Comparison of ENCODE assay signal across 12 cellular contexts in the genomic region with DNA sequence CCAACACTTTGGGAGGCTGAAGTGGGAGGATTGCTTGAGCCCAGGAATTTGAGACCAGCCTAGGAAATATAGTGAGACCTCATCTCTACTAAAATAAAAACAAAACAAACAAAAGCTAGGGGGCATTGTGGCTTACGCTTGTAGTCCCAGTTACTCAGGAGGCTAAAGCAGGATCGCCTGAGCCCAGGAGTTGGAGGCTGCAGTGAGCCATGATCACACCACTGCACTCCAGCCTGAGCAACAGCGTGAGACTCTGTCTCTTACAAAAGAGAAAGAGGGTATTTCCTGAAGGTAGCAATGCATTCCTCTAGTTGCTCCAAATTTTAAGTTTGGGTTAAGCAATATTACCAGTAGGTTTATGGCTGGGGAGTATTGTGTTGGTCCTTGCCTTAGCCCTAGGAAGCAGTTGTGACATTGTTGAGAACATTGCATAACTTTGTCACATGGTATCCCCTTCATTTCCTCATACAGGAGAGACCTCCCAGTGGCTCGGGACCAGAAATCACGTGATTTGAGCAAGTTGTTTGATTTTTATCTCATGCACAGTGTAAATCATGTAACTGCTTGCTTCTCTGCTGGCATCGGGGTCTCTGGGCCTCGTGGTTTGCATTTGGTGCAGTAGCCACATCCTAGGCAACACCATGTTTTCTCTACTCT. TPM values are rescaled to one million over a fixed set of nuclear protein-coding genes. Genes with fewer than 3 reads are reported as not detected.
DNase-seq lines count a peak whose midpoint lies in the region; ATAC-seq, FAIRE-seq and TF ChIP-seq lines count a peak whose summit lies in the region.
"Had no signal": no experiment of that assay in that cellular context is flagged by ENCODE, and none has a peak within 500 bp of the region (broad histone marks: within the 10 kb centered on the region; RNA-seq: fewer than 3 reads in every experiment).

No MANE protein-coding gene starts in this region.

- H3K4me3 ChIP-seq in bronchial epithelial cell (ENCODE audit: low read depth, low read length) (no peak overlapping the region), mucosa of descending colon (no peak overlapping the region), aorta (ENCODE audit: low read length in 2 of 2) (no peak overlapping the region)
- H3K4me3 ChIP-seq: BLaER1 had no signal

- H3K27ac ChIP-seq in aorta (ENCODE audit: low read depth in 1 of 2, low read length in 2 of 2), result no peak overlapping the region
- H3K27ac ChIP-seq: BLaER1 had no signal

- DNase-seq in Right ventricle myocardium superior (peak; percentile 61), cardiac septum (ENCODE audit: low spot score) (no peak), bronchial epithelial cell (ENCODE audit: low read depth) (peak; percentile 18), mucosa of descending colon (peak in 1 of 3 donors; percentile 51), aorta (peak; percentile 59 to 76), OCI-M2 (lab: John Stamatoyannopoulos, UW; ENCODE audit: unreplicated experiment) (no peak), NCI-H1694 treated with DMSO at 0.1 percent for 48 hours (lab: John Stamatoyannopoulos, UW) (no peak)
- DNase-seq: activated CD4-positive, alpha-beta T cell treated with anti-CD3 and anti-CD28 coated beads, Interleukin-2, amount 50 U/mL, for 48 hours; effector CD8-positive, alpha-beta T cell; nephron progenitor cell had no signal

- 54% methylated on average over 7 of the region's 7 CpGs for WGBS in aorta, 2 donors

- intact Hi-C loops in Right ventricle myocardium superior (cut with DNase I) (no loop called here), cardiac septum (cut with DNase I) (no loop called here), mucosa of descending colon (cut with DNase I, micrococcal nuclease) (no loop called here), aorta (cut with DNase I) (no loop called here)

- H3K4me1 ChIP-seq in mucosa of descending colon (ENCODE audit: low read depth), result no peaks in the 10 kb centered on the region
- H3K4me1 ChIP-seq in aorta (ENCODE audit: control insufficient read depth in 1 of 2, insufficient read depth in 2 of 2, low read length in 2 of 2), result no peaks in the 10 kb centered on the region

- TF ChIP-seq CTCF in bronchial epithelial cell (IDR thresholded peaks at IDR 0.05; ENCODE audit: insufficient read depth, low read length, severe bottlenecking) (peak; percentile 2), mucosa of descending colon (IDR thresholded peaks at IDR 0.05) (no peak)

- H3K36me3 ChIP-seq in bronchial epithelial cell (ENCODE audit: control insufficient read depth, insufficient read depth, low read length) (no peaks in the 10 kb centered on the region), mucosa of descending colon (ENCODE audit: low read depth) (no peaks in the 10 kb centered on the region), aorta (ENCODE audit: control insufficient read depth in 1 of 2, insufficient read depth in 2 of 2, low read length in 1 of 2) (no peaks in the 10 kb centered on the region)
- H3K36me3 ChIP-seq: BLaER1 had no signal

- no peaks in the 10 kb centered on the region for H3K27me3 ChIP-seq in bronchial epithelial cell (ENCODE audit: control insufficient read depth, insufficient read depth, low read length)
- no peaks in the 10 kb centered on the region for H3K27me3 ChIP-seq in aorta (ENCODE audit: control insufficient read depth in 1 of 2, insufficient read depth in 2 of 2, low read length in 1 of 2)

- no peaks in the 10 kb centered on the region for H3K9me3 ChIP-seq in mucosa of descending colon
- no peaks in the 10 kb centered on the region for H3K9me3 ChIP-seq in aorta (ENCODE audit: control insufficient read depth, low read length)
- H3K9me3 ChIP-seq: BLaER1 had no signal

- FAIRE-seq in bronchial epithelial cell (lab: Jason Lieb, UNC), result no peak

- ATAC-seq in Right ventricle myocardium superior (ENCODE audit: poor library complexity), result peak; percentile 71
- ATAC-seq in mucosa of descending colon, result peak; percentile 67
- ATAC-seq in aorta (ENCODE audit: low FRiP score), result peak; percentile 84
- no peak for ATAC-seq in HG03571 (IDR thresholded peaks at IDR 0.05; ENCODE audit: unreplicated experiment)

RNA-seq across cellular contexts. Expression of a gene that starts 23.3 kb away (rescaled TPM):
- total RNA-seq in Right ventricle myocardium superior (131 TPM), cardiac septum (112 TPM), bronchial epithelial cell (2.1 and 4.9 TPM in 2 replicates), mucosa of descending colon (10 to 100 TPM in 2 of 3 donors, 1 to 10 TPM in 1; 5.1 to 44.3 (median 10.0) TPM), aorta (10 to 100 TPM; 52.4 to 84.4 TPM)
- polyA plus RNA-seq in aorta, result 100 to 1,000 TPM in 1 of 2 donors, 10 to 100 TPM in 1; 48.5 to 182 TPM

RNA-seq across cellular contexts. Expression of a gene that starts 39.5 kb away (rescaled TPM):
- total RNA-seq in Right ventricle myocardium superior, result 10.5 TPM
- total RNA-seq in cardiac septum, result 31.0 TPM
- total RNA-seq in bronchial epithelial cell, result 23.4 and 25.0 TPM in 2 replicates
- total RNA-seq in mucosa of descending colon, result 10 to 100 TPM; 38.3 to 52.2 (median 41.5) TPM
- total RNA-seq in aorta, result 10 to 100 TPM; 49.1 to 51.6 TPM
- 10 to 100 TPM in 1 of 2 donors, 1 to 10 TPM in 1; 7.8 to 53.5 TPM for polyA plus RNA-seq in aorta

RNA-seq across cellular contexts. Expression of a gene that starts 44.8 kb away (rescaled TPM):
- total RNA-seq in Right ventricle myocardium superior (23.9 TPM), cardiac septum (28.8 TPM), bronchial epithelial cell (60.9 and 85.8 TPM in 2 replicates), mucosa of descending colon (10 to 100 TPM; 27.0 to 36.4 (median 28.4) TPM), aorta (10 to 100 TPM; 15.8 to 25.8 TPM)
- 10 to 100 TPM; 14.3 to 15.9 TPM for polyA plus RNA-seq in aorta

Comparison
In these comparisons a context has a peak if more than half of its experiments do, and no peak if none do; other contexts are left out.
1. DNase-seq: peak in Right ventricle myocardium superior (single experiment), bronchial epithelial cell (single experiment) and aorta (2 of 2); none in cardiac septum (single experiment), OCI-M2 (single experiment) and NCI-H1694 treated with DMSO at 0.1 percent for 48 hours (single experiment).